ENCODE assay signal across 1 cellular context in genomic region chr11:74749127-74749964, GRCh38.
TF ChIP-seq lines count a peak whose summit lies in the region.

No MANE protein-coding gene starts in this region.

TF ChIP-seq in HepG2, 621 proteins besides CTCF, POLR2A, EP300 and RAD21 (continued from another document and continues in another):
- no peak for TF ChIP-seq ZNF770 (CRISPR knock-in tag; IDR thresholded peaks at IDR 0.05)
- TF ChIP-seq GLI4 (CRISPR knock-in tag; IDR thresholded peaks at IDR 0.05; ENCODE audit: borderline replicate concordance) = no peak
- TF ChIP-seq GMEB1 (CRISPR knock-in tag; IDR thresholded peaks at IDR 0.05; ENCODE audit: borderline replicate concordance) = peak; percentile 52; the same call in 1 of the 2 replicates
- no peak for TF ChIP-seq CBFB (CRISPR knock-in tag; IDR thresholded peaks at IDR 0.05)
- 0 out of 2 replicates have a peak, but pooled peaks have one; percentile 59 for TF ChIP-seq CCDC6 (CRISPR knock-in tag; IDR thresholded peaks at IDR 0.05)
- TF ChIP-seq REXO4 (CRISPR knock-in tag; IDR thresholded peaks at IDR 0.05; ENCODE audit: borderline replicate concordance) = no peak
- no peak for TF ChIP-seq REST (IDR thresholded peaks at IDR 0.05; ENCODE audit: borderline replicate concordance in 1 of 2, low read depth in 1 of 2, low read length in 2 of 2)
- no peak for TF ChIP-seq CCAR2 (optimal IDR thresholded peaks at IDR 0.05; ENCODE audit: low read depth, low read length)
- TF ChIP-seq NFATC3 (CRISPR knock-in tag; IDR thresholded peaks at IDR 0.05) = no peak
- no peak for TF ChIP-seq HNRNPLL (IDR thresholded peaks at IDR 0.05; ENCODE audit: low read depth, low read length, poor library complexity, severe bottlenecking)
- TF ChIP-seq ETV6 (CRISPR knock-in tag; conservative IDR thresholded peaks at IDR 0.05) = no peak
- no peak for TF ChIP-seq SMAD1 (CRISPR knock-in tag; IDR thresholded peaks at IDR 0.05; ENCODE audit: borderline replicate concordance, low read depth)
- TF ChIP-seq SNAI1 (CRISPR knock-in tag; IDR thresholded peaks at IDR 0.05; ENCODE audit: borderline replicate concordance) = peak; percentile 88; the same call in 1 of the 2 replicates
- TF ChIP-seq RNF219 (CRISPR knock-in tag; IDR thresholded peaks at IDR 0.05) = no peak
- TF ChIP-seq ZNF275 (CRISPR knock-in tag; IDR thresholded peaks at IDR 0.05; ENCODE audit: borderline replicate concordance) = no peak; the same call in 1 of the 2 replicates
- no peak for TF ChIP-seq E2F1 (CRISPR knock-in tag; IDR thresholded peaks at IDR 0.05)
- TF ChIP-seq ZBTB7B (CRISPR knock-in tag; IDR thresholded peaks at IDR 0.05) = peak; percentile 19; the same call in 1 of the 2 replicates
- TF ChIP-seq SP4 (CRISPR knock-in tag; IDR thresholded peaks at IDR 0.05) = no peak
- TF ChIP-seq ERF (CRISPR knock-in tag; IDR thresholded peaks at IDR 0.05) = no peak; the same call in 1 of the 2 replicates
- TF ChIP-seq ZNF841 (CRISPR knock-in tag; IDR thresholded peaks at IDR 0.05; ENCODE audit: borderline replicate concordance) = peak; percentile 52
- TF ChIP-seq ZNF160 (CRISPR knock-in tag; IDR thresholded peaks at IDR 0.05) = 0 out of 2 replicates have a peak, but pooled peaks have one; percentile 49
- no peak for TF ChIP-seq NPAS2 (CRISPR knock-in tag; IDR thresholded peaks at IDR 0.05; ENCODE audit: borderline replicate concordance)
- no peak for TF ChIP-seq SETDB1 (CRISPR knock-in tag; IDR thresholded peaks at IDR 0.05; ENCODE audit: borderline replicate concordance)
- TF ChIP-seq SAP130 (CRISPR knock-in tag; IDR thresholded peaks at IDR 0.05; ENCODE audit: low read depth) = peak; percentile 65; the same call in 1 of the 2 replicates
- no peak for TF ChIP-seq ZNF576 (CRISPR knock-in tag; IDR thresholded peaks at IDR 0.05)
- TF ChIP-seq ZFP90 (CRISPR knock-in tag; IDR thresholded peaks at IDR 0.05; ENCODE audit: borderline replicate concordance) = peak; percentile 77; the same call in 1 of the 2 replicates
- TF ChIP-seq ZBTB26 (CRISPR knock-in tag; IDR thresholded peaks at IDR 0.05; ENCODE audit: borderline replicate concordance) = peak; percentile 61; the same call in 1 of the 2 replicates
- no peak for TF ChIP-seq ZNF256 (CRISPR knock-in tag; conservative IDR thresholded peaks at IDR 0.05)
- TF ChIP-seq LBX2 (CRISPR knock-in tag; IDR thresholded peaks at IDR 0.05; ENCODE audit: borderline replicate concordance) = peak; percentile 61; the same call in 1 of the 2 replicates
- no peak for TF ChIP-seq HINFP (CRISPR knock-in tag; IDR thresholded peaks at IDR 0.05; ENCODE audit: low read depth)
- no peak for TF ChIP-seq ZNF317 (CRISPR knock-in tag; IDR thresholded peaks at IDR 0.05)
- peak; percentile 52; the same call in 1 of the 2 replicates for TF ChIP-seq KMT2B (CRISPR knock-in tag; IDR thresholded peaks at IDR 0.05)
- TF ChIP-seq MAFK (conservative IDR thresholded peaks at IDR 0.05 in 1 of 2, IDR thresholded peaks at IDR 0.05 in 1 of 2; ENCODE audit: low read length in 2 of 2) = no peak
- TF ChIP-seq XBP1 (CRISPR knock-in tag; IDR thresholded peaks at IDR 0.05) = no peak
- TF ChIP-seq RELA (CRISPR knock-in tag; IDR thresholded peaks at IDR 0.05) = no peak
- TF ChIP-seq ZNF777 (CRISPR knock-in tag; IDR thresholded peaks at IDR 0.05) = peak; percentile 87
- TF ChIP-seq ZNF350 (CRISPR knock-in tag; IDR thresholded peaks at IDR 0.05; ENCODE audit: borderline replicate concordance, low read depth) = no peak
- TF ChIP-seq ZNF552 (CRISPR knock-in tag; IDR thresholded peaks at IDR 0.05; ENCODE audit: borderline replicate concordance) = 0 out of 2 replicates have a peak, but pooled peaks have one; percentile 40
- no peak for TF ChIP-seq THAP8 (CRISPR knock-in tag; IDR thresholded peaks at IDR 0.05; ENCODE audit: borderline replicate concordance)
- no peak for TF ChIP-seq ISL2 (CRISPR knock-in tag; IDR thresholded peaks at IDR 0.05)
- TF ChIP-seq ZBTB33 (CRISPR knock-in tag; IDR thresholded peaks at IDR 0.05) = 0 out of 2 replicates have a peak, but pooled peaks have one; percentile 30
